ENCODE assay signal across 25 cellular contexts in genomic region chr7:34330308-34330707, GRCh38.
DNase-seq lines count a peak whose midpoint lies in the region; ATAC-seq, FAIRE-seq and TF ChIP-seq lines count a peak whose summit lies in the region.
"Had no signal": no experiment of that assay in that cellular context is flagged by ENCODE, and none has a peak within 500 bp of the region (broad histone marks: within the 10 kb centered on the region; RNA-seq: fewer than 3 reads in every experiment).

No MANE protein-coding gene starts in this region.

- H3K27me3 ChIP-seq in endothelial cell of umbilical vein (ENCODE audit: control insufficient read depth in 2 of 2, insufficient read depth in 2 of 2, low read length in 2 of 2) = no peaks in the 10 kb centered on the region
- H3K27me3 ChIP-seq: BE2C; BLaER1 treated with 17β-estradiol and CSF1 and Interleukin-3, amounts not matched to agents 10 nM and 100 nM had no signal

- FAIRE-seq in RCC 7860 (lab: Jason Lieb, UNC) (no peak), endothelial cell of umbilical vein (lab: Jason Lieb, UNC) (no peak)
- FAIRE-seq: A549, D721Med, GM12878, GM19239 had no signal

- no peak overlapping the region for H3K4me2 ChIP-seq in endothelial cell of umbilical vein (ENCODE audit: insufficient read depth, low read length)
- H3K4me2 ChIP-seq: A549; BLaER1 treated with 17β-estradiol and CSF1 and Interleukin-3, amounts not matched to agents 10 nM and 100 nM had no signal

- POLR2A ChIA-PET in endothelial cell of umbilical vein (lab: Charles Lee) = no interaction called here

- H3K27ac ChIP-seq in endothelial cell of umbilical vein (ENCODE audit: insufficient read depth, low read depth, low read length) = no peak overlapping the region
- H3K27ac ChIP-seq: A549; BLaER1 treated with 17β-estradiol and CSF1 and Interleukin-3, amounts not matched to agents 10 nM and 100 nM; GM23248 had no signal

- H3K9me1 ChIP-seq in endothelial cell of umbilical vein (replicated peaks; ENCODE audit: control insufficient read depth, extremely low read depth, insufficient read depth, low read length) = no peaks in the 10 kb centered on the region

- BruUV-seq in endothelial cell of umbilical vein (replicated peaks; lab: Mats Ljungman, UMichigan) = no TSS peak

- H2AFZ ChIP-seq in endothelial cell of umbilical vein (ENCODE audit: low read depth, low read length) = no peak overlapping the region
- H2AFZ ChIP-seq: GM23248 had no signal

- no peak for TF ChIP-seq POLR2A in endothelial cell of umbilical vein (IDR thresholded peaks at IDR 0.05; ENCODE audit: low read depth, low read length)

- no peaks in the 10 kb centered on the region for H3K36me3 ChIP-seq in endothelial cell of umbilical vein (ENCODE audit: control insufficient read depth in 2 of 2, extremely low read depth in 1 of 2, insufficient read depth in 2 of 2, low read length in 2 of 2)
- H3K36me3 ChIP-seq: BE2C; BLaER1 treated with 17β-estradiol and CSF1 and Interleukin-3, amounts not matched to agents 10 nM and 100 nM had no signal

- CTCF ChIA-PET in endothelial cell of umbilical vein (lab: Charles Lee) = interaction anchor here (1.2 to 2.8 kb wide), 2 partner anchors 10 to 35 kb away, joined by 3 to 16 read pairs; no protein-coding TSS in a partner anchor

- H3K4me1 ChIP-seq in endothelial cell of umbilical vein (ENCODE audit: control insufficient read depth, extremely low read depth, insufficient read depth, low read length) = no peaks in the 10 kb centered on the region
- H3K4me1 ChIP-seq: A549; BE2C; BLaER1 treated with 17β-estradiol and CSF1 and Interleukin-3, amounts not matched to agents 10 nM and 100 nM had no signal

- H4K20me1 ChIP-seq in endothelial cell of umbilical vein (replicated peaks; ENCODE audit: control insufficient read depth, extremely low read depth, insufficient read depth, low read length) = no peaks in the 10 kb centered on the region
- H4K20me1 ChIP-seq: BLaER1 treated with 17β-estradiol and CSF1 and Interleukin-3, amounts not matched to agents 10 nM and 100 nM had no signal

- no peak overlapping the region for H3K9ac ChIP-seq in endothelial cell of umbilical vein (replicated peaks; ENCODE audit: extremely low read depth, insufficient read depth, low read length)
- H3K9ac ChIP-seq: BLaER1 treated with 17β-estradiol and CSF1 and Interleukin-3, amounts not matched to agents 10 nM and 100 nM; GM23248 had no signal

- no peak for ATAC-seq in HG03135 (IDR thresholded peaks at IDR 0.05; ENCODE audit: unreplicated experiment)
- no peak for ATAC-seq in left lobe of liver
- ATAC-seq: A549, GM12878 had no signal

- no peaks in the 10 kb centered on the region for H3K9me3 ChIP-seq in endothelial cell of umbilical vein (replicated peaks; ENCODE audit: control insufficient read depth, insufficient read depth, low read length)
- H3K9me3 ChIP-seq: A549; BE2C; BLaER1 treated with 17β-estradiol and CSF1 and Interleukin-3, amounts not matched to agents 10 nM and 100 nM had no signal

- intact Hi-C loops in endothelial cell of umbilical vein (cut with micrococcal nuclease) = no loop called here

- dilution Hi-C loops in endothelial cell of umbilical vein (cut with MboI; ENCODE audit: extremely low pct_ligation_motif_present, low sequenced_read_pairs) = no loop called here

- TF ChIP-seq CTCF in endothelial cell of umbilical vein (IDR thresholded peaks at IDR 0.05; ENCODE audit: extremely low read depth in 1 of 2, insufficient read depth in 1 of 2, low read depth in 1 of 2, low read length in 2 of 2) = no peak
- TF ChIP-seq CTCF in fibroblast of pulmonary artery (IDR thresholded peaks at IDR 0.05; ENCODE audit: low read length, missing control alignments) = no peak

- DNase-seq in RCC 7860 (ENCODE audit: low spot score) (peak; percentile 16), endothelial cell of umbilical vein (ENCODE audit: low read depth, low spot score) (peak; percentile 17), fibroblast of pulmonary artery (ENCODE audit: low read depth) (peak; percentile 37), renal cortical epithelial cell (ENCODE audit: low read depth) (peak; percentile 27), left lobe of liver (ENCODE audit: low spot score) (no peak), NAMALWA (ENCODE audit: low spot score) (no peak)
- DNase-seq: 8988T; ACHN; AML-193; BE2C; CD4-positive, alpha-beta T cell; CD8-positive, alpha-beta memory T cell; DMS 273 treated with DMSO at 0.1 percent for 48 hours; DMS79; EL; GDM1; GM23248; H7; HCEC 1CT had no signal

- no peaks in the 10 kb centered on the region for H3K79me2 ChIP-seq in endothelial cell of umbilical vein (ENCODE audit: control insufficient read depth, insufficient read depth, low read length)

- H3K4me3 ChIP-seq in endothelial cell of umbilical vein (replicated peaks in 1 of 3; ENCODE audit: insufficient read depth in 1 of 3, low read depth in 1 of 3, low read length in 3 of 3) (no peak overlapping the region), fibroblast of pulmonary artery (replicated peaks; ENCODE audit: low read depth, low read length) (no peak overlapping the region)
- H3K4me3 ChIP-seq: A549; BLaER1 treated with 17β-estradiol and CSF1 and Interleukin-3, amounts not matched to agents 10 nM and 100 nM; GM12878; GM23248 had no signal

TF ChIP-seq in endothelial cell of umbilical vein, 7 proteins besides CTCF, POLR2A, EP300 and RAD21:
- TF ChIP-seq MYC (IDR thresholded peaks at IDR 0.05; ENCODE audit: low read depth, low read length) (no peak), EZH2 (IDR thresholded peaks at IDR 0.05; ENCODE audit: borderline replicate concordance, low read depth, low read length, severe bottlenecking) (no peak), JUN (IDR thresholded peaks at IDR 0.05; ENCODE audit: borderline replicate concordance, insufficient read depth, insufficient read length, low read depth) (no peak), FOS (IDR thresholded peaks at IDR 0.05; ENCODE audit: borderline replicate concordance, insufficient read depth, low read length) (no peak), POLR2AphosphoS5 (IDR thresholded peaks at IDR 0.05; ENCODE audit: insufficient read depth, low read depth, low read length) (no peak), GATA2 (IDR thresholded peaks at IDR 0.05; ENCODE audit: insufficient read depth, insufficient read length, low read depth, low read length) (no peak)
- TF ChIP-seq, protein P1, sequence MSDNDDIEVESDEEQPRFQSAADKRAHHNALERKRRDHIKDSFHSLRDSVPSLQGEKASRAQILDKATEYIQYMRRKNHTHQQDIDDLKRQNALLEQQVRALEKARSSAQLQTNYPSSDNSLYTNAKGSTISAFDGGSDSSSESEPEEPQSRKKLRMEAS (IDR thresholded peaks at IDR 0.05; ENCODE audit: insufficient read depth, insufficient read length) = no peak
TF ChIP-seq in endothelial cell of umbilical vein: peak in this region for 0.

Comparison
In these comparisons a context has a peak if more than half of its experiments do, and no peak if none do; other contexts are left out.
1. DNase-seq: peak in RCC 7860 (single experiment), endothelial cell of umbilical vein (single experiment), fibroblast of pulmonary artery (single experiment) and renal cortical epithelial cell (single experiment); none in left lobe of liver (single experiment) and NAMALWA (single experiment).